In genomic region chr4:47855350-47855749, GRCh38 we compare ENCODE assay signal across 36 cellular contexts. TPM values are rescaled to one million over a fixed set of nuclear protein-coding genes. Genes with fewer than 3 reads are reported as not detected.
A peak's percentile ranks its signal among the peaks of the same experiment; 100 is the strongest.
DNase-seq lines count a peak whose midpoint lies in the region; ATAC-seq, FAIRE-seq and TF ChIP-seq lines count a peak whose summit lies in the region.
"Had no signal": no experiment of that assay in that cellular context is flagged by ENCODE, and none has a peak within 500 bp of the region (broad histone marks: within the 10 kb centered on the region; RNA-seq: fewer than 3 reads in every experiment).

No MANE protein-coding gene starts in this region.

- no peaks in the 10 kb centered on the region for H3K9me3 ChIP-seq in AG04450 (ENCODE audit: control insufficient read depth, insufficient read depth, low read length)
- H3K9me3 ChIP-seq: A549, Caco-2, esophagus muscularis mucosa, psoas muscle, thyroid gland had no signal

- TF ChIP-seq CTCF in AG04450 (IDR thresholded peaks at IDR 0.05; ENCODE audit: low read depth, low read length) = no peak
- no peak for TF ChIP-seq CTCF in fibroblast of villous mesenchyme (IDR thresholded peaks at IDR 0.05; ENCODE audit: insufficient read depth, low read depth, low read length)

- H3K4me3 ChIP-seq in AG04450 (ENCODE audit: low read depth, low read length) = no peak overlapping the region
- no peak overlapping the region for H3K4me3 ChIP-seq in fibroblast of villous mesenchyme (ENCODE audit: low read depth, low read length)
- H3K4me3 ChIP-seq: A549, esophagus muscularis mucosa, GM23338, psoas muscle, thyroid gland had no signal

- CTCF ChIA-PET in AG04450 (lab: Charles Lee) = interaction anchor here (0.8 kb wide), 1 partner anchor 16 kb away, joined by 3 read pairs; no protein-coding TSS in a partner anchor

- H3K27ac ChIP-seq in AG04450 (ENCODE audit: low read depth, low read length) = no peak overlapping the region
- H3K27ac ChIP-seq: A549, esophagus muscularis mucosa, psoas muscle, RWPE1, thyroid gland had no signal

- no peak for FAIRE-seq in HTR-8/SVneo (lab: Jason Lieb, UNC)
- FAIRE-seq: A549, GM12891, keratinocyte had no signal

- no peak for ATAC-seq in HG03045 (IDR thresholded peaks at IDR 0.05; ENCODE audit: unreplicated experiment)
- ATAC-seq: A549; activated T-helper 17 cell treated with anti-CD3 and anti-CD28 coated beads, Interleukin-2, amount 50 U/mL, for 72 hours; GM23338; naive thymus-derived CD4-positive, alpha-beta T cell; psoas muscle; stimulated activated naive CD8-positive, alpha-beta T cell treated with anti-CD3 and anti-CD28 coated beads, Interleukin-15, Interleukin-2, amounts not matched to agents 100 U/mL and 50 U/mL, for 24 hours; T-helper 17 cell had no signal

- POLR2A ChIA-PET in AG04450 (lab: Yijun Ruan, JAX) = interaction anchor here (0.8 kb wide), 1 partner anchor 19 kb away, joined by 3 read pairs; no protein-coding TSS in a partner anchor

- no peaks in the 10 kb centered on the region for H3K27me3 ChIP-seq in AG04450 (ENCODE audit: control insufficient read depth, insufficient read depth, low read length)
- H3K27me3 ChIP-seq: esophagus muscularis mucosa, thyroid gland had no signal

- DNase-seq in AG04450 (ENCODE audit: low read depth, low spot score) (peak; percentile 34), EL (peak; percentile 76), RPMI7951 (ENCODE audit: low read depth) (peak; percentile 11), fibroblast of villous mesenchyme (ENCODE audit: low read depth) (peak; percentile 83), iPS-NIHi11 (ENCODE audit: low spot score) (no peak), SHP77 treated with DMSO at 0.1 percent for 48 hours (lab: John Stamatoyannopoulos, UW) (no peak), HTR-8/SVneo (ENCODE audit: insufficient read length, low spot score) (no peak)
- DNase-seq: activated CD4-positive, alpha-beta memory T cell treated with anti-CD3 and anti-CD28 coated beads, Interleukin-2, amount 10 ng/mL, durations not matched to agents 7 days and 5 days; activated CD4-positive, CD25-positive, alpha-beta regulatory T cell treated with anti-CD3 and anti-CD28 coated beads, Interleukin-2, amount 50 U/mL, for 72 hours; activated CD8-positive, alpha-beta memory T cell treated with anti-CD3 and anti-CD28 coated beads, Interleukin-2, amount 50 U/mL, for 48 hours; activated naive CD4-positive, alpha-beta T cell treated with anti-CD3 and anti-CD28 coated beads, Interleukin-2, amount 50 U/mL, for 16 hours; aorta; C1 segment of cervical spinal cord; Caco-2; central memory CD4-positive, alpha-beta T cell; DMS79; glutamatergic neuron; midbrain; naive thymus-derived CD4-positive, alpha-beta T cell; NCI-H1092 treated with DMSO at 0.1 percent for 48 hours; NCI-H1930; NCI-H748 treated with DMSO at 0.1 percent for 48 hours; nucleus accumbens; psoas muscle; stimulated activated naive CD8-positive, alpha-beta T cell treated with anti-CD3 and anti-CD28 coated beads, Interleukin-15, Interleukin-2, amounts not matched to agents 100 U/mL and 50 U/mL, for 24 hours; T-helper 17 cell; thyroid gland had no signal

RNA-seq across cellular contexts. Expression of gene CORIN, which starts 17.5 kb away (rescaled TPM):
- polyA plus RNA-seq in AG04450 (2011; rRNA removed) = 29.6 and 31.1 TPM in 2 replicates
- 22.2 and 25.1 TPM in 2 replicates for polyA minus RNA-seq in AG04450 (2011; rRNA and poly(A)+ RNA removed)
- not detected in 2 replicates for total RNA-seq in RPMI7951 (2014; rRNA removed; shearing (Covaris generic))
- total RNA-seq in fibroblast of villous mesenchyme = 3.2 and 5.6 TPM in 2 replicates
- total RNA-seq: GM23338 had no signal
- polyA plus RNA-seq: GM23338, IgD-negative memory B cell had no signal

RNA-seq across cellular contexts. Expression of gene NFXL1, which starts 59.0 kb away (rescaled TPM):
- 15.0 and 18.5 TPM in 2 replicates for polyA plus RNA-seq in AG04450 (2011; rRNA removed)
- 32.7 and 43.4 TPM in 2 replicates for polyA minus RNA-seq in AG04450 (2011; rRNA and poly(A)+ RNA removed)
- 3.5 and 3.6 TPM in 2 replicates for total RNA-seq in RPMI7951 (2014; rRNA removed; shearing (Covaris generic))
- total RNA-seq in fibroblast of villous mesenchyme = 10.0 and 11.7 TPM in 2 replicates

Comparison
In these comparisons a context has a peak if more than half of its experiments do, and no peak if none do; other contexts are left out.
1. DNase-seq: peak in AG04450 (single experiment), EL (single experiment), RPMI7951 (single experiment) and fibroblast of villous mesenchyme (single experiment); none in iPS-NIHi11 (single experiment), SHP77 treated with DMSO at 0.1 percent for 48 hours (single experiment) and HTR-8/SVneo (single experiment).